1 cellular context compared by ENCODE assay signal in genomic region chr12:109706747-109707469, GRCh38.
A peak's percentile ranks its signal among the peaks of the same experiment; 100 is the strongest.
TF ChIP-seq lines count a peak whose summit lies in the region.

No MANE protein-coding gene starts in this region.

TF ChIP-seq in HepG2, 621 proteins besides CTCF, POLR2A, EP300 and RAD21 (continued from another document and continues in another):
- TF ChIP-seq HOXA3 (CRISPR knock-in tag; IDR thresholded peaks at IDR 0.05), result peak; percentile 62; the same call in 1 of the 2 replicates
- TF ChIP-seq KLF15 (CRISPR knock-in tag; IDR thresholded peaks at IDR 0.05; ENCODE audit: borderline replicate concordance), result no peak
- TF ChIP-seq ZNF580 (CRISPR knock-in tag; IDR thresholded peaks at IDR 0.05; ENCODE audit: borderline replicate concordance, low read depth), result peak; percentile 67; the same call in 1 of the 2 replicates
- TF ChIP-seq ZBTB20 (CRISPR knock-in tag; IDR thresholded peaks at IDR 0.05; ENCODE audit: borderline replicate concordance, low read depth), result peak; percentile 57; the same call in 1 of the 2 replicates
- peak; percentile 59; the same call in 1 of the 2 replicates for TF ChIP-seq ATF2 (CRISPR knock-in tag; IDR thresholded peaks at IDR 0.05)
- TF ChIP-seq ZNF761 (CRISPR knock-in tag; conservative IDR thresholded peaks at IDR 0.05), result 0 out of 2 replicates have a peak, but pooled peaks have one; percentile 12
- no peak for TF ChIP-seq ZNF432 (CRISPR knock-in tag; IDR thresholded peaks at IDR 0.05; ENCODE audit: borderline replicate concordance)
- TF ChIP-seq SRY (CRISPR knock-in tag; IDR thresholded peaks at IDR 0.05), result no peak
- no peak for TF ChIP-seq ZNF382 (CRISPR knock-in tag; IDR thresholded peaks at IDR 0.05; ENCODE audit: borderline replicate concordance)
- no peak; the same call in 1 of the 2 replicates for TF ChIP-seq KDM1A (CRISPR knock-in tag; IDR thresholded peaks at IDR 0.05)
- no peak for TF ChIP-seq HDAC6 (IDR thresholded peaks at IDR 0.05; ENCODE audit: low read depth, low read length)
- no peak for TF ChIP-seq ZNF383 (CRISPR knock-in tag; IDR thresholded peaks at IDR 0.05; ENCODE audit: borderline replicate concordance)
- peak; percentile 31; the same call in 1 of the 2 replicates for TF ChIP-seq NR2F6 (IDR thresholded peaks at IDR 0.05)
- peak; percentile 72; the same call in 1 of the 2 replicates for TF ChIP-seq NR2F6 (CRISPR knock-in tag; IDR thresholded peaks at IDR 0.05)
- TF ChIP-seq MXI1 (IDR thresholded peaks at IDR 0.05; ENCODE audit: borderline replicate concordance, low read depth, low read length), result peak; percentile 67; the same call in 1 of the 3 replicates
- no peak for TF ChIP-seq ZHX1 (CRISPR knock-in tag; IDR thresholded peaks at IDR 0.05; ENCODE audit: low read depth)
- peak; percentile 82 for TF ChIP-seq PPARG (CRISPR knock-in tag; conservative IDR thresholded peaks at IDR 0.05)
- no peak for TF ChIP-seq ZNF619 (CRISPR knock-in tag; IDR thresholded peaks at IDR 0.05)
- peak; percentile 61 for TF ChIP-seq MTA1 (CRISPR knock-in tag; IDR thresholded peaks at IDR 0.05; ENCODE audit: borderline replicate concordance)
- TF ChIP-seq HNF4G (IDR thresholded peaks at IDR 0.05; ENCODE audit: borderline replicate concordance, low read depth, low read length), result peak; percentile 93
- peak; percentile 71; the same call in 1 of the 2 replicates for TF ChIP-seq HNF4G (CRISPR knock-in tag; IDR thresholded peaks at IDR 0.05; ENCODE audit: borderline replicate concordance, low read depth)
- 0 out of 2 replicates have a peak, but pooled peaks have one; percentile 22 for TF ChIP-seq ZNF264 (CRISPR knock-in tag; IDR thresholded peaks at IDR 0.05)
- TF ChIP-seq IKZF5 (CRISPR knock-in tag; IDR thresholded peaks at IDR 0.05), result 0 out of 2 replicates have a peak, but pooled peaks have one; percentile 59
- TF ChIP-seq ZFP1 (CRISPR knock-in tag; IDR thresholded peaks at IDR 0.05), result 0 out of 2 replicates have a peak, but pooled peaks have one; percentile 4
- TF ChIP-seq CREB1 (IDR thresholded peaks at IDR 0.05), result no peak
- no peak for TF ChIP-seq CREB1 (CRISPR knock-in tag; IDR thresholded peaks at IDR 0.05)
- TF ChIP-seq ATF1 (CRISPR knock-in tag; IDR thresholded peaks at IDR 0.05), result no peak
- peak in 1 of 2 experiments; percentile 33; a peak in 1 of 4 replicates for TF ChIP-seq HMGXB4 (CRISPR knock-in tag; IDR thresholded peaks at IDR 0.05; ENCODE audit: borderline replicate concordance in 1 of 2, low read depth in 1 of 2)
- peak; percentile 15; the same call in 1 of the 2 replicates for TF ChIP-seq MNT (IDR thresholded peaks at IDR 0.05)
- TF ChIP-seq PREB (CRISPR knock-in tag; IDR thresholded peaks at IDR 0.05), result no peak
- no peak for TF ChIP-seq ZNF414 (CRISPR knock-in tag; IDR thresholded peaks at IDR 0.05)
- peak; percentile 69 for TF ChIP-seq SAP130 (CRISPR knock-in tag; IDR thresholded peaks at IDR 0.05; ENCODE audit: low read depth)
- TF ChIP-seq ZMYM3 (CRISPR knock-in tag; IDR thresholded peaks at IDR 0.05), result peak; percentile 79
- TF ChIP-seq GZF1 (CRISPR knock-in tag; IDR thresholded peaks at IDR 0.05), result no peak
- no peak for TF ChIP-seq ZNF225 (CRISPR knock-in tag; IDR thresholded peaks at IDR 0.05)
- no peak for TF ChIP-seq ZNF17 (CRISPR knock-in tag; IDR thresholded peaks at IDR 0.05)
- TF ChIP-seq ETV6 (CRISPR knock-in tag; conservative IDR thresholded peaks at IDR 0.05), result no peak
- 0 out of 2 replicates have a peak, but pooled peaks have one; percentile 21 for TF ChIP-seq NR2F2 (IDR thresholded peaks at IDR 0.05; ENCODE audit: borderline replicate concordance, low read depth)
- peak; percentile 41; the same call in 1 of the 2 replicates for TF ChIP-seq POLR2G (IDR thresholded peaks at IDR 0.05; ENCODE audit: low read depth, low read length)
- no peak for TF ChIP-seq NFIB (CRISPR knock-in tag; IDR thresholded peaks at IDR 0.05; ENCODE audit: borderline replicate concordance)
- TF ChIP-seq TEF (CRISPR knock-in tag; IDR thresholded peaks at IDR 0.05), result peak; percentile 94
- no peak; the same call in 1 of the 2 replicates for TF ChIP-seq ZNF441 (CRISPR knock-in tag; IDR thresholded peaks at IDR 0.05; ENCODE audit: borderline replicate concordance)
- no peak for TF ChIP-seq ZNF615 (CRISPR knock-in tag; IDR thresholded peaks at IDR 0.05; ENCODE audit: borderline replicate concordance)
- TF ChIP-seq PBX2 (CRISPR knock-in tag; IDR thresholded peaks at IDR 0.05), result 0 out of 2 replicates have a peak, but pooled peaks have one; percentile 27
- no peak for TF ChIP-seq ZEB1 (IDR thresholded peaks at IDR 0.05; ENCODE audit: insufficient replicate concordance, low read depth)
- peak; percentile 57; the same call in 1 of the 2 replicates for TF ChIP-seq THRA (CRISPR knock-in tag; IDR thresholded peaks at IDR 0.05; ENCODE audit: borderline replicate concordance)
- TF ChIP-seq HNF1B (CRISPR knock-in tag; IDR thresholded peaks at IDR 0.05), result peak; percentile 53; the same call in 1 of the 2 replicates
- TF ChIP-seq ZNF543 (CRISPR knock-in tag; IDR thresholded peaks at IDR 0.05), result peak; percentile 31; the same call in 1 of the 2 replicates
- TF ChIP-seq STAT5B (CRISPR knock-in tag; IDR thresholded peaks at IDR 0.05), result 0 out of 2 replicates have a peak, but pooled peaks have one; percentile 49
- peak; percentile 35; the same call in 1 of the 2 replicates for TF ChIP-seq NR2C2 (CRISPR knock-in tag; IDR thresholded peaks at IDR 0.05; ENCODE audit: borderline replicate concordance)
- TF ChIP-seq SALL1 (CRISPR knock-in tag; IDR thresholded peaks at IDR 0.05), result peak; percentile 87
